Comparison of ENCODE assay signal across 1 cellular context in the genomic region with DNA sequence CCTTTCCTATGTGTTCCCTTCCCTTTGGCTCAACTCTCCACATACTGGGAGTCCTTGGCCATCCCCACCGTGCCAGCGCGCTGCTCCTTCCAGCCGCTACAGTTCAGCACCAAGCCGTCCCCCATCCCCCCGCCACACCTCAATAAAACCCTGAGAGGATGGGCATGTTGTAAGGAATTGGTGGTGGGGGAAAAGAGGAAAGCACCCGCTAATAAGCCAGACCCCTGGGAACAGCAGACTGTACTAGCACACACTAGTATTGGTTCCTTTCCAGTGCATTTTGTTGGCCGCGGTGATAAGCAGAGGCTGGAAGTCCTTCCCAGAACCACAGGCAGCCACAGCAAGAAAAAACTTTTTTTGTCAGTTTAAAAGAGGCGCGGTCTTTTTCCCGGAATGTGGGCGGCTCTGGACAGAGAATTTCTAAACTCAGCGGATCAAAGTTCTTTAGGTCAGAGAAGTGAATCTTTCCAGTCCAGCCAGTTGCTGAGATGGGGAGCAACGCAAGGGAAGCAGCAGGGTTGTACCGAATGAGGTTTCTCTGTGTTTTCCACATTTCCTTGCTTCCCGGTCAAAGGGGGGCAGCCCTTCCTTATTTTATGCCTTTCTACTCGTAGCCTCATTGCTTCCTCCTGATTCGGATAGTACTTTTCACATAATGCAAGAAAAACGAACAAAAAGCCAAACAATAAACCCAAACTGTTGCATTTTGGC.
TF ChIP-seq lines count a peak whose summit lies in the region.

No MANE protein-coding gene starts in this region.

TF ChIP-seq in HepG2, 621 proteins besides CTCF, POLR2A, EP300 and RAD21 (continued from another document):
- TF ChIP-seq E2F5 (CRISPR knock-in tag; conservative IDR thresholded peaks at IDR 0.05) (no peak), ZNF234 (CRISPR knock-in tag; conservative IDR thresholded peaks at IDR 0.05) (no peak), ZNF687 (CRISPR knock-in tag; IDR thresholded peaks at IDR 0.05) (no peak; the same call in 1 of the 2 replicates), NFYB (CRISPR knock-in tag; IDR thresholded peaks at IDR 0.05) (no peak), REPIN1 (CRISPR knock-in tag; IDR thresholded peaks at IDR 0.05; ENCODE audit: borderline replicate concordance, low read depth) (0 out of 2 replicates have a peak, but pooled peaks have one; percentile 29), ARID5B (CRISPR knock-in tag; IDR thresholded peaks at IDR 0.05) (no peak), ZNF24 (IDR thresholded peaks at IDR 0.05) (no peak), HDAC1 (CRISPR knock-in tag; IDR thresholded peaks at IDR 0.05) (peak; percentile 34; the same call in 1 of the 2 replicates), ERF (CRISPR knock-in tag; IDR thresholded peaks at IDR 0.05) (no peak), ZMYM4 (CRISPR knock-in tag; IDR thresholded peaks at IDR 0.05) (0 out of 2 replicates have a peak, but pooled peaks have one; percentile 28), HHEX (CRISPR knock-in tag; IDR thresholded peaks at IDR 0.05) (no peak)
- TF ChIP-seq, protein P1, sequence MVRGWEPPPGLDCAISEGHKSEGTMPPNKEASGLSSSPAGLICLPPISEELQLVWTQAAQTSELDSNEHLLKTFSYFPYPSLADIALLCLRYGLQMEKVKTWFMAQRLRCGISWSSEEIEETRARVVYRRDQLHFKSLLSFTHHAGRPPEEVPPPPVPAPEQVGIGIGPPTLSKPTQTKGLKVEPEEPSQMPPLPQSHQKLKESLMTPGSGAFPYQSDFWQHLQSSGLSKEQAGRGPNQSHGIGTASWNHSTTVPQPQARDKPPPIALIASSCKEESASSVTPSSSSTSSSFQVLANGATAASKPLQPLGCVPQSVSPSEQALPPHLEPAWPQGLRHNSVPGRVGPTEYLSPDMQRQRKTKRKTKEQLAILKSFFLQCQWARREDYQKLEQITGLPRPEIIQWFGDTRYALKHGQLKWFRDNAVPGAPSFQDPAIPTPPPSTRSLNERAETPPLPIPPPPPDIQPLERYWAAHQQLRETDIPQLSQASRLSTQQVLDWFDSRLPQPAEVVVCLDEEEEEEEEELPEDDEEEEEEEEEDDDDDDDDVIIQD (CRISPR knock-in tag; IDR thresholded peaks at IDR 0.05; ENCODE audit: low read depth): no peak
- TF ChIP-seq, protein P2, sequence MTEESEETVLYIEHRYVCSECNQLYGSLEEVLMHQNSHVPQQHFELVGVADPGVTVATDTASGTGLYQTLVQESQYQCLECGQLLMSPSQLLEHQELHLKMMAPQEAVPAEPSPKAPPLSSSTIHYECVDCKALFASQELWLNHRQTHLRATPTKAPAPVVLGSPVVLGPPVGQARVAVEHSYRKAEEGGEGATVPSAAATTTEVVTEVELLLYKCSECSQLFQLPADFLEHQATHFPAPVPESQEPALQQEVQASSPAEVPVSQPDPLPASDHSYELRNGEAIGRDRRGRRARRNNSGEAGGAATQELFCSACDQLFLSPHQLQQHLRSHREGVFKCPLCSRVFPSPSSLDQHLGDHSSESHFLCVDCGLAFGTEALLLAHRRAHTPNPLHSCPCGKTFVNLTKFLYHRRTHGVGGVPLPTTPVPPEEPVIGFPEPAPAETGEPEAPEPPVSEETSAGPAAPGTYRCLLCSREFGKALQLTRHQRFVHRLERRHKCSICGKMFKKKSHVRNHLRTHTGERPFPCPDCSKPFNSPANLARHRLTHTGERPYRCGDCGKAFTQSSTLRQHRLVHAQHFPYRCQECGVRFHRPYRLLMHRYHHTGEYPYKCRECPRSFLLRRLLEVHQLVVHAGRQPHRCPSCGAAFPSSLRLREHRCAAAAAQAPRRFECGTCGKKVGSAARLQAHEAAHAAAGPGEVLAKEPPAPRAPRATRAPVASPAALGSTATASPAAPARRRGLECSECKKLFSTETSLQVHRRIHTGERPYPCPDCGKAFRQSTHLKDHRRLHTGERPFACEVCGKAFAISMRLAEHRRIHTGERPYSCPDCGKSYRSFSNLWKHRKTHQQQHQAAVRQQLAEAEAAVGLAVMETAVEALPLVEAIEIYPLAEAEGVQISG (CRISPR knock-in tag; IDR thresholded peaks at IDR 0.05): no peak
- TF ChIP-seq, protein P3, sequence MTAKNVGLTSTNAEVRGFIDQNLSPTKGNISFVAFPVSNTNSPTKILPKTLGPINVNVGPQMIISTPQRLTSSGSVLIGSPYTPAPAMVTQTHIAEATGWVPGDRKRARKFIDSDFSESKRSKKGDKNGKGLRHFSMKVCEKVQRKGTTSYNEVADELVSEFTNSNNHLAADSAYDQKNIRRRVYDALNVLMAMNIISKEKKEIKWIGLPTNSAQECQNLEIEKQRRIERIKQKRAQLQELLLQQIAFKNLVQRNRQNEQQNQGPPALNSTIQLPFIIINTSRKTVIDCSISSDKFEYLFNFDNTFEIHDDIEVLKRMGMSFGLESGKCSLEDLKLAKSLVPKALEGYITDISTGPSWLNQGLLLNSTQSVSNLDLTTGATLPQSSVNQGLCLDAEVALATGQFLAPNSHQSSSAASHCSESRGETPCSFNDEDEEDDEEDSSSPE (CRISPR knock-in tag; IDR thresholded peaks at IDR 0.05): peak; percentile 69
TF ChIP-seq in HepG2: peak in this region for 22.
